In genomic region chr2:29104589-29105164, GRCh38 we compare ENCODE assay signal across 1 cellular context.
TF ChIP-seq lines count a peak whose summit lies in the region.

No MANE protein-coding gene starts in this region.

TF ChIP-seq in GM23338, 12 proteins besides CTCF, POLR2A, EP300 and RAD21 (continued from another document):
- TF ChIP-seq REST (IDR thresholded peaks at IDR 0.05; ENCODE audit: unreplicated experiment) = peak; percentile 60
